In genomic region chr19:49875801-49876421, GRCh38 we compare ENCODE assay signal across 1 cellular context.
A peak's percentile ranks its signal among the peaks of the same experiment; 100 is the strongest.
TF ChIP-seq lines count a peak whose summit lies in the region.

No MANE protein-coding gene starts in this region.

TF ChIP-seq in K562, 482 proteins besides CTCF, POLR2A, EP300 and RAD21 (continues in another document):
- no peak for TF ChIP-seq NFE2L1 (tag; IDR thresholded peaks at IDR 0.05; ENCODE audit: borderline replicate concordance, low read depth)
- TF ChIP-seq, protein P1, sequence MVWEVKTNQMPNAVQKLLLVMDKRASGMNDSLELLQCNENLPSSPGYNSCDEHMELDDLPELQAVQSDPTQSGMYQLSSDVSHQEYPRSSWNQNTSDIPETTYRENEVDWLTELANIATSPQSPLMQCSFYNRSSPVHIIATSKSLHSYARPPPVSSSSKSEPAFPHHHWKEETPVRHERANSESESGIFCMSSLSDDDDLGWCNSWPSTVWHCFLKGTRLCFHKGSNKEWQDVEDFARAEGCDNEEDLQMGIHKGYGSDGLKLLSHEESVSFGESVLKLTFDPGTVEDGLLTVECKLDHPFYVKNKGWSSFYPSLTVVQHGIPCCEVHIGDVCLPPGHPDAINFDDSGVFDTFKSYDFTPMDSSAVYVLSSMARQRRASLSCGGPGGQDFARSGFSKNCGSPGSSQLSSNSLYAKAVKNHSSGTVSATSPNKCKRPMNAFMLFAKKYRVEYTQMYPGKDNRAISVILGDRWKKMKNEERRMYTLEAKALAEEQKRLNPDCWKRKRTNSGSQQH (CRISPR knock-in tag; IDR thresholded peaks at IDR 0.05), result no peak
- TF ChIP-seq HOXB6 (CRISPR knock-in tag; IDR thresholded peaks at IDR 0.05; ENCODE audit: borderline replicate concordance), result no peak
- TF ChIP-seq, protein P2, sequence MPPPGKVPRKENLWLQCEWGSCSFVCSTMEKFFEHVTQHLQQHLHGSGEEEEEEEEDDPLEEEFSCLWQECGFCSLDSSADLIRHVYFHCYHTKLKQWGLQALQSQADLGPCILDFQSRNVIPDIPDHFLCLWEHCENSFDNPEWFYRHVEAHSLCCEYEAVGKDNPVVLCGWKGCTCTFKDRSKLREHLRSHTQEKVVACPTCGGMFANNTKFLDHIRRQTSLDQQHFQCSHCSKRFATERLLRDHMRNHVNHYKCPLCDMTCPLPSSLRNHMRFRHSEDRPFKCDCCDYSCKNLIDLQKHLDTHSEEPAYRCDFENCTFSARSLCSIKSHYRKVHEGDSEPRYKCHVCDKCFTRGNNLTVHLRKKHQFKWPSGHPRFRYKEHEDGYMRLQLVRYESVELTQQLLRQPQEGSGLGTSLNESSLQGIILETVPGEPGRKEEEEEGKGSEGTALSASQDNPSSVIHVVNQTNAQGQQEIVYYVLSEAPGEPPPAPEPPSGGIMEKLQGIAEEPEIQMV (tag; conservative IDR thresholded peaks at IDR 0.05; ENCODE audit: low read depth), result no peak
- TF ChIP-seq YBX1 (IDR thresholded peaks at IDR 0.05), result no peak
- TF ChIP-seq KLF1 (tag; IDR thresholded peaks at IDR 0.05), result no peak
- TF ChIP-seq STAG1 (CRISPR knock-in tag; IDR thresholded peaks at IDR 0.05; ENCODE audit: borderline replicate concordance), result no peak
- TF ChIP-seq, protein P3, sequence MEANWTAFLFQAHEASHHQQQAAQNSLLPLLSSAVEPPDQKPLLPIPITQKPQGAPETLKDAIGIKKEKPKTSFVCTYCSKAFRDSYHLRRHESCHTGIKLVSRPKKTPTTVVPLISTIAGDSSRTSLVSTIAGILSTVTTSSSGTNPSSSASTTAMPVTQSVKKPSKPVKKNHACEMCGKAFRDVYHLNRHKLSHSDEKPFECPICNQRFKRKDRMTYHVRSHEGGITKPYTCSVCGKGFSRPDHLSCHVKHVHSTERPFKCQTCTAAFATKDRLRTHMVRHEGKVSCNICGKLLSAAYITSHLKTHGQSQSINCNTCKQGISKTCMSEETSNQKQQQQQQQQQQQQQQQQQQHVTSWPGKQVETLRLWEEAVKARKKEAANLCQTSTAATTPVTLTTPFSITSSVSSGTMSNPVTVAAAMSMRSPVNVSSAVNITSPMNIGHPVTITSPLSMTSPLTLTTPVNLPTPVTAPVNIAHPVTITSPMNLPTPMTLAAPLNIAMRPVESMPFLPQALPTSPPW (CRISPR knock-in tag; IDR thresholded peaks at IDR 0.05), result no peak
- TF ChIP-seq, protein P4, sequence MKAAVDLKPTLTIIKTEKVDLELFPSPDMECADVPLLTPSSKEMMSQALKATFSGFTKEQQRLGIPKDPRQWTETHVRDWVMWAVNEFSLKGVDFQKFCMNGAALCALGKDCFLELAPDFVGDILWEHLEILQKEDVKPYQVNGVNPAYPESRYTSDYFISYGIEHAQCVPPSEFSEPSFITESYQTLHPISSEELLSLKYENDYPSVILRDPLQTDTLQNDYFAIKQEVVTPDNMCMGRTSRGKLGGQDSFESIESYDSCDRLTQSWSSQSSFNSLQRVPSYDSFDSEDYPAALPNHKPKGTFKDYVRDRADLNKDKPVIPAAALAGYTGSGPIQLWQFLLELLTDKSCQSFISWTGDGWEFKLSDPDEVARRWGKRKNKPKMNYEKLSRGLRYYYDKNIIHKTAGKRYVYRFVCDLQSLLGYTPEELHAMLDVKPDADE (conservative IDR thresholded peaks at IDR 0.05; ENCODE audit: control insufficient read depth, low read depth, low read length), result no peak
- no peak for TF ChIP-seq ZNF511 (CRISPR knock-in tag; IDR thresholded peaks at IDR 0.05)
- TF ChIP-seq SMAD1 (IDR thresholded peaks at IDR 0.05; ENCODE audit: low read depth, low read length, partially characterized antibody), result no peak
- no peak for TF ChIP-seq POU5F1 (IDR thresholded peaks at IDR 0.05; ENCODE audit: borderline replicate concordance, low read depth, low read length, partially characterized antibody)
- TF ChIP-seq L3MBTL2 (IDR thresholded peaks at IDR 0.05), result no peak
- no peak for TF ChIP-seq MYBL2 (IDR thresholded peaks at IDR 0.05; ENCODE audit: low read depth)
- TF ChIP-seq MYBL2 (CRISPR knock-in tag; IDR thresholded peaks at IDR 0.05; ENCODE audit: borderline replicate concordance), result no peak
- peak; percentile 16 for TF ChIP-seq TAF1 (IDR thresholded peaks at IDR 0.05; ENCODE audit: control insufficient read depth, extremely low read depth, insufficient read depth, low read length, severe bottlenecking)
- TF ChIP-seq ZNF408 (CRISPR knock-in tag; IDR thresholded peaks at IDR 0.05; ENCODE audit: low read depth), result no peak
- no peak for TF ChIP-seq CTBP1 (IDR thresholded peaks at IDR 0.05; ENCODE audit: borderline replicate concordance)
- TF ChIP-seq ZFX (CRISPR knock-in tag; IDR thresholded peaks at IDR 0.05), result no peak
- TF ChIP-seq ATF7 (IDR thresholded peaks at IDR 0.05), result no peak
- peak in 1 of 2 experiments; percentile 87; a peak in 1 of 4 replicates for TF ChIP-seq SRF (CRISPR knock-in tag; IDR thresholded peaks at IDR 0.05)
- TF ChIP-seq HCFC1 (IDR thresholded peaks at IDR 0.05; ENCODE audit: low read depth, low read length), result no peak
- no peak for TF ChIP-seq PHB2 (IDR thresholded peaks at IDR 0.05; ENCODE audit: low read depth)
- TF ChIP-seq IRF9 (tag; IDR thresholded peaks at IDR 0.05), result no peak
- no peak for TF ChIP-seq TARDBP (IDR thresholded peaks at IDR 0.05)
- TF ChIP-seq, protein P5, sequence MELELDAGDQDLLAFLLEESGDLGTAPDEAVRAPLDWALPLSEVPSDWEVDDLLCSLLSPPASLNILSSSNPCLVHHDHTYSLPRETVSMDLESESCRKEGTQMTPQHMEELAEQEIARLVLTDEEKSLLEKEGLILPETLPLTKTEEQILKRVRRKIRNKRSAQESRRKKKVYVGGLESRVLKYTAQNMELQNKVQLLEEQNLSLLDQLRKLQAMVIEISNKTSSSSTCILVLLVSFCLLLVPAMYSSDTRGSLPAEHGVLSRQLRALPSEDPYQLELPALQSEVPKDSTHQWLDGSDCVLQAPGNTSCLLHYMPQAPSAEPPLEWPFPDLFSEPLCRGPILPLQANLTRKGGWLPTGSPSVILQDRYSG (tag; conservative IDR thresholded peaks at IDR 0.05; ENCODE audit: low read depth), result no peak
- TF ChIP-seq ZNF121 (CRISPR knock-in tag; conservative IDR thresholded peaks at IDR 0.05), result no peak
- TF ChIP-seq CAMTA2 (CRISPR knock-in tag; conservative IDR thresholded peaks at IDR 0.05), result no peak
- no peak for TF ChIP-seq CTCFL (IDR thresholded peaks at IDR 0.05; ENCODE audit: borderline replicate concordance, insufficient read depth, low read depth, low read length, poor library complexity, severe bottlenecking)
- TF ChIP-seq, protein P6, sequence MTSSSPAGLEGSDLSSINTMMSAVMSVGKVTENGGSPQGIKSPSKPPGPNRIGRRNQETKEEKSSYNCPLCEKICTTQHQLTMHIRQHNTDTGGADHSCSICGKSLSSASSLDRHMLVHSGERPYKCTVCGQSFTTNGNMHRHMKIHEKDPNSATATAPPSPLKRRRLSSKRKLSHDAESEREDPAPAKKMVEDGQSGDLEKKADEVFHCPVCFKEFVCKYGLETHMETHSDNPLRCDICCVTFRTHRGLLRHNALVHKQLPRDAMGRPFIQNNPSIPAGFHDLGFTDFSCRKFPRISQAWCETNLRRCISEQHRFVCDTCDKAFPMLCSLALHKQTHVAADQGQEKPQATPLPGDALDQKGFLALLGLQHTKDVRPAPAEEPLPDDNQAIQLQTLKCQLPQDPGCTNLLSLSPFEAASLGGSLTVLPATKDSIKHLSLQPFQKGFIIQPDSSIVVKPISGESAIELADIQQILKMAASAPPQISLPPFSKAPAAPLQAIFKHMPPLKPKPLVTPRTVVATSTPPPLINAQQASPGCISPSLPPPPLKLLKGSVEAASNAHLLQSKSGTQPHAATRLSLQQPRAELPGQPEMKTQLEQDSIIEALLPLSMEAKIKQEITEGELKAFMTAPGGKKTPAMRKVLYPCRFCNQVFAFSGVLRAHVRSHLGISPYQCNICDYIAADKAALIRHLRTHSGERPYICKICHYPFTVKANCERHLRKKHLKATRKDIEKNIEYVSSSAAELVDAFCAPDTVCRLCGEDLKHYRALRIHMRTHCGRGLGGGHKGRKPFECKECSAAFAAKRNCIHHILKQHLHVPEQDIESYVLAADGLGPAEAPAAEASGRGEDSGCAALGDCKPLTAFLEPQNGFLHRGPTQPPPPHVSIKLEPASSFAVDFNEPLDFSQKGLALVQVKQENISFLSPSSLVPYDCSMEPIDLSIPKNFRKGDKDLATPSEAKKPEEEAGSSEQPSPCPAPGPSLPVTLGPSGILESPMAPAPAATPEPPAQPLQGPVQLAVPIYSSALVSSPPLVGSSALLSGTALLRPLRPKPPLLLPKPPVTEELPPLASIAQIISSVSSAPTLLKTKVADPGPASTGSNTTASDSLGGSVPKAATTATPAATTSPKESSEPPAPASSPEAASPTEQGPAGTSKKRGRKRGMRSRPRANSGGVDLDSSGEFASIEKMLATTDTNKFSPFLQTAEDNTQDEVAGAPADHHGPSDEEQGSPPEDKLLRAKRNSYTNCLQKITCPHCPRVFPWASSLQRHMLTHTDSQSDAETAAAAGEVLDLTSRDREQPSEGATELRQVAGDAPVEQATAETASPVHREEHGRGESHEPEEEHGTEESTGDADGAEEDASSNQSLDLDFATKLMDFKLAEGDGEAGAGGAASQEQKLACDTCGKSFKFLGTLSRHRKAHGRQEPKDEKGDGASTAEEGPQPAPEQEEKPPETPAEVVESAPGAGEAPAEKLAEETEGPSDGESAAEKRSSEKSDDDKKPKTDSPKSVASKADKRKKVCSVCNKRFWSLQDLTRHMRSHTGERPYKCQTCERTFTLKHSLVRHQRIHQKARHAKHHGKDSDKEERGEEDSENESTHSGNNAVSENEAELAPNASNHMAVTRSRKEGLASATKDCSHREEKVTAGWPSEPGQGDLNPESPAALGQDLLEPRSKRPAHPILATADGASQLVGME (CRISPR knock-in tag; IDR thresholded peaks at IDR 0.05), result no peak
- peak; percentile 70; the same call in 1 of the 2 replicates for TF ChIP-seq ELF2 (CRISPR knock-in tag; IDR thresholded peaks at IDR 0.05)
- TF ChIP-seq, protein P7, sequence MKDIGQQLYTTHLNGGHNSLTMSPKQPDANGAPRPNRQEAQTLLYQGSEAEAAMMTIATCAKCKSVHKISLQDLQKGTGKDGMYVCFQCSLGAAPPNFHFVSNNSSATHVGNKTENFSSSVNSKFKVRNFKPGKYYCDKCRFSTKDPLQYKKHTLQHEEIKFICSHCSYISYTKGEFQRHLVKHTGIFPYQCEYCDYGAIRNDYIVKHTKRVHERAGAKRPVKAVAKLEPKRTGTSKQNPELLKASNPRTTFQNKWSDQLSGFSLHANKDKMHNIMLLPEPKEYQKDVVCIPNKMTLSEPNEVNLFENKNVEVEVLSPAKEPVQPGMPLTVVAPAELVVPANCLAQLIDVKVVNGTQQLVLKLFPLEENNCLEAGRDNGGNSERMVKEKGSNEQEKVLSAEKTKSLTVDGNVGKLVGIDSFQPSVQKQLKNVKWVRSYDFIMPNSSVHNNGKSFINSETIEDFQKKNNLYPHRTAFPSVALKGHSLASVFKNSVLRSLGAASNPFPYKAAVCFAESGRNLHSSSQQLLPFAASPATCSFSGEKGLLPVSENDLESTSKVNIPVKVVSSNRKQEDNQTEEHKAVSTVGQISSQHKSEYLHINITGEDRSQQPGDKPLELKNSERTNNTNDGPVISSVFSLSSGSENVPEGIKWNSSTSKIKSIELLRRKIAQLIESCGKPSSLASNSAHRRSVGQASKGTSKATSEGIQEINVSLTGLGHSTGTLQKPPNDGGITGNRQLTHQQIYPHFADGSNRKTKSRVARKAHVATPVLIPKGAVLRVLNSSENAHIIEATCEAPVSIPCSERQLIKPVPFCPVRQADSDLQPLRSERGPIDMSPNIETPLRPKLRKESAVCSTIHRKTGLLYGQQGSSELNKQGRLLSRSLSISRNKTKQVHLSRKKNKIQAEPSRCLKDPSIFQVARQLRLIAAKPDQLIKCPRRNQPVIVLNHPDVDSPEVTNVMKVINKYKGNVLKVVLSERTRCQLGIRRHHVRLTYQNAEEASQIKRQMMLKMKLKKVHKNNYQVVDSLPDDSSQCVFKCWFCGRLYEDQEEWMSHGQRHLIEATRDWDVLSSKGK (CRISPR knock-in tag; IDR thresholded peaks at IDR 0.05), result no peak
- TF ChIP-seq CBX5 (IDR thresholded peaks at IDR 0.05; ENCODE audit: borderline replicate concordance, low read depth), result no peak
- TF ChIP-seq ZNF146 (CRISPR knock-in tag; IDR thresholded peaks at IDR 0.05; ENCODE audit: unreplicated experiment), result no peak
- no peak for TF ChIP-seq MECOM (CRISPR knock-in tag; IDR thresholded peaks at IDR 0.05)
- no peak for TF ChIP-seq ZNF764 (CRISPR knock-in tag; IDR thresholded peaks at IDR 0.05; ENCODE audit: low read depth)
- TF ChIP-seq NCOR1 (IDR thresholded peaks at IDR 0.05), result no peak
- no peak for TF ChIP-seq EGR1 (conservative IDR thresholded peaks at IDR 0.05)
- no peak for TF ChIP-seq ZNF76 (CRISPR knock-in tag; IDR thresholded peaks at IDR 0.05; ENCODE audit: borderline replicate concordance)
- TF ChIP-seq KLF10 (CRISPR knock-in tag; IDR thresholded peaks at IDR 0.05), result no peak
- TF ChIP-seq BRCA1 (IDR thresholded peaks at IDR 0.05), result no peak
- TF ChIP-seq BRCA1 (CRISPR knock-in tag; IDR thresholded peaks at IDR 0.05), result 0 out of 2 replicates have a peak, but pooled peaks have one; percentile 28
- TF ChIP-seq, protein P8, sequence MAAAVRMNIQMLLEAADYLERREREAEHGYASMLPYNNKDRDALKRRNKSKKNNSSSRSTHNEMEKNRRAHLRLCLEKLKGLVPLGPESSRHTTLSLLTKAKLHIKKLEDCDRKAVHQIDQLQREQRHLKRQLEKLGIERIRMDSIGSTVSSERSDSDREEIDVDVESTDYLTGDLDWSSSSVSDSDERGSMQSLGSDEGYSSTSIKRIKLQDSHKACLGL (CRISPR knock-in tag; IDR thresholded peaks at IDR 0.05; ENCODE audit: borderline replicate concordance, poor library complexity, severe bottlenecking), result no peak
- no peak for TF ChIP-seq ZNF561 (CRISPR knock-in tag; conservative IDR thresholded peaks at IDR 0.05)
- peak; percentile 59 for TF ChIP-seq SP2 (IDR thresholded peaks at IDR 0.05; ENCODE audit: extremely low read depth, low read depth, low read length, poor library complexity, severe bottlenecking)
